Comparison of ENCODE assay signal across 8 cellular contexts in the genomic region with DNA sequence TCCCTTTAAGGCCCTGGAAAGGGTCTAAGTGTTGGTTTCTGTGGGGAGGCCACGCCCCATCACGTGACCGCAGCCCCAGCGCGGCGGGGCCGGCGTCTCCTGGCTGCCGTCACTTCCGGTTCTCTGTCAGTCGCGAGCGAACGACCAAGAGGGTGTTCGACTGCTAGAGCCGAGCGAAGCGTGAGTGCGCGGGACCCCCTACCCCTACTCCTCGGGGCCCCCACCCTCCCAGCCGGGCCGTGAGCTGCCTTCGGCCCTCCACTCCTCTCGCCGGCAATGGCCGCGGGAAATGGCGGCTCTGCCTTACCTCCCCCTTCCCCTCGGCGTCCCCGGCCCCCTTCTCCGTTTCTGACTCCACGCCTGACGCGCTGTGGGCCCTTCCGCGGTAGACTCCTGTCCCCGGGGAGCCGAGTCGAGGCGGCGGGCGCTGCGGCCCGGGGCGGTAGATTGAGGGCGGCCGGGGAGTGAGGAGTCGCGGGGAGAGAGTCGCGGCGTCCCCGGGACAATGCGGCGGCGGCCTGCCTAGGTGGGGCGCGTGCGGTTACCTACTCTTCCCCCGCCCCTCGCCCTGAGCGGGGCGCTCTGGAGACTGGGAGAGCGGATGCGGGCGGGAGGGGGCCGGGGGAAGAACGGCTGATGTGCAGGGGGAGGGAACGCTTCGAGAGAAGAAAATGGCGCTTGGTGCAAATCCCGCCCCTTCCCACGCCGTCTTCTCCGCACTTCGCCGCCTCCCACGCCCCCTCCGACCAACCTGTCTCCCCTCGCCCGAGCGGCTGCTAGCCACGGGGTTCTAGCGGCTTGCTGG. TPM values are rescaled to one million over a fixed set of nuclear protein-coding genes. Genes with fewer than 3 reads are reported as not detected.
DNase-seq lines count a peak whose midpoint lies in the region; ATAC-seq and TF ChIP-seq lines count a peak whose summit lies in the region.

A gene (plus strand): TSS at position 112 of the 805 bp plus-strand sequence. CDS start 2,956 bp downstream, outside the sequence.

- no peak for TF ChIP-seq EP300 in ovary (IDR thresholded peaks at IDR 0.05)

- peak; percentile 73 for TF ChIP-seq POLR2A in ovary (IDR thresholded peaks at IDR 0.05)
- TF ChIP-seq POLR2A in thyroid gland (IDR thresholded peaks at IDR 0.05), result peak in 1 of 2 donors; percentile 82

- H3K4me1 ChIP-seq in ovary (ENCODE audit: insufficient read depth), result peaks cover 3% of the 10 kb centered on the region
- peaks cover 8 to 9% of the 10 kb centered on the region in 2 donors for H3K4me1 ChIP-seq in thyroid gland

- peak within 1 kb of the TSS; percentile 74 for H3K4me3 ChIP-seq in ovary
- peak within 1 kb of the TSS; percentile 83 to 98 (median 96) for H3K4me3 ChIP-seq in thyroid gland (replicated peaks in 1 of 3)

- H3K9me3 ChIP-seq in ovary (no peaks in the 10 kb centered on the region), thyroid gland (no peaks in the 10 kb centered on the region)

- intact Hi-C loops in head of caudate nucleus (cut with DNase I) (loop anchor here (5.0 kb wide), 3 partner anchors 93 to 353 kb away; a partner anchor contains a TSS), ovary (cut with DNase I) (loop anchor here in 1 of 4 donors (10.0 kb wide), 1 partner anchor 91 kb away; no protein-coding TSS in a partner anchor), thyroid gland (cut with DNase I) (loop anchor here (10.0 kb wide), 1 partner anchor 351 kb away; no protein-coding TSS in a partner anchor)

- no peaks in the 10 kb centered on the region for H3K27me3 Mint-ChIP-seq in activated naive CD8-positive, alpha-beta T cell

- peaks cover 2% of the 10 kb centered on the region for H3K36me3 Mint-ChIP-seq in activated naive CD8-positive, alpha-beta T cell

- peak; percentile 87 for DNase-seq in GM10266 (ENCODE audit: extremely low spot score)
- peak; percentile 92 for DNase-seq in NCI-H1105 (lab: John Stamatoyannopoulos, UW)
- peak; percentile 93 for DNase-seq in SKM-1 treated with dmso at 0.1 percent for 144 hours (lab: John Stamatoyannopoulos, UW; ENCODE audit: unreplicated experiment)
- DNase-seq in head of caudate nucleus, result peak; percentile 91 to 98 (median 97)
- DNase-seq in ovary, result peak; percentile 92 to 96 (median 94)
- DNase-seq in thyroid gland, result peak; percentile 89 to 94

- no peaks in the 10 kb centered on the region for H3K9me3 Mint-ChIP-seq in activated naive CD8-positive, alpha-beta T cell (ENCODE audit: low read depth)

- H3K36me3 ChIP-seq in ovary (no peaks in the 10 kb centered on the region), thyroid gland (peaks cover 4 to 9% of the 10 kb centered on the region in 2 donors)

- peak within 1 kb of the TSS; percentile 98 for H3K27ac Mint-ChIP-seq in activated naive CD8-positive, alpha-beta T cell

- 0 to 1% (median 1%) methylated on average over 55 to 86 of the region's 86 CpGs for WGBS in ovary, 3 donors
- WGBS in thyroid gland, 2 donors, result 1% methylated on average over 55 to 58 of the region's 86 CpGs

- peak within 1 kb of the TSS; percentile 96 for H3K4me3 Mint-ChIP-seq in activated naive CD8-positive, alpha-beta T cell

- ATAC-seq in HG02642 (IDR thresholded peaks at IDR 0.05; ENCODE audit: poor library complexity, unreplicated experiment), result peak; percentile 63

- no peaks in the 10 kb centered on the region for H3K27me3 ChIP-seq in ovary
- H3K27me3 ChIP-seq in thyroid gland, result no peaks in the 10 kb centered on the region

- H3K27ac ChIP-seq in ovary (peak within 1 kb of the TSS; percentile 95 to 96), thyroid gland (peak within 1 kb of the TSS; percentile 95 to 99 (median 99))

- no peak for TF ChIP-seq CTCF in GM10266 (IDR thresholded peaks at IDR 0.05; ENCODE audit: control insufficient read depth, insufficient read depth, low read depth, missing control alignments)
- TF ChIP-seq CTCF in ovary (IDR thresholded peaks at IDR 0.05), result no peak
- no peak for TF ChIP-seq CTCF in thyroid gland (IDR thresholded peaks at IDR 0.05)

- H3K4me1 Mint-ChIP-seq in activated naive CD8-positive, alpha-beta T cell (ENCODE audit: low read depth), result peaks cover 42% of the 10 kb centered on the region

RNA-seq across cellular contexts. Expression of the gene that starts here (rescaled TPM):
- total RNA-seq in ovary (100 to 1,000 TPM; 112 to 180 (median 124) TPM), thyroid gland (100 to 1,000 TPM in 2 of 4 donors, 10 to 100 TPM in 2; 62.7 to 217 (median 113) TPM)
- polyA plus RNA-seq in ovary, result 100 to 1,000 TPM in 1 of 2 donors, 10 to 100 TPM in 1; 91.9 to 185 TPM

Comparison
In these comparisons a context has a peak if more than half of its experiments do, and no peak if none do; other contexts are left out.
1. Peak in every context shown above with its lines: DNase-seq, ATAC-seq, H3K4me3 ChIP-seq and H3K27ac ChIP-seq.